In genomic region chr10:132512693-132513345, GRCh38 we compare ENCODE assay signal across 22 cellular contexts.
"Had no signal": no experiment of that assay in that cellular context is flagged by ENCODE, and none has a peak within 500 bp of the region (broad histone marks: within the 10 kb centered on the region; RNA-seq: fewer than 3 reads in every experiment).

No MANE protein-coding gene starts in this region.

- H3K27ac Mint-ChIP-seq: activated T-helper 1 cell treated with anti-CD3 and anti-CD28 coated beads, Interleukin-12 subunit alpha, Interleukin-12 subunit beta, Interleukin-2, Interleukin-4 antibody, amounts not matched to agents 30 ng/mL and 10 ng/mL and 1 ng/mL, durations not matched to agents 14 hours and 24 hours and 36 hours; brain; endodermal cell; T-cell had no signal

- DNase-seq: activated CD4-positive, alpha-beta T cell treated with anti-CD3 and anti-CD28 coated beads, Interleukin-2, amount 50 U/mL, for 4 hours; activated naive CD4-positive, alpha-beta T cell treated with Interleukin-2 at 50 U/mL for 16 hours; activated T-cell treated with anti-CD3 and anti-CD28 coated beads for 4 hours; colonic mucosa; endodermal cell; foreskin fibroblast; hippocampal formation; mammary epithelial cell; stimulated activated CD4-positive, alpha-beta T cell treated with anti-CD3 and anti-CD28 coated beads, Interleukin-2, amount 100 ng/mL, for 24 hours; stimulated activated naive CD4-positive, alpha-beta T cell treated with Interleukin-2 at 50 U/mL for 16 hours; substantia nigra; T-cell; T-helper 9 cell had no signal

- ATAC-seq: activated CD4-positive, CD25-positive, alpha-beta regulatory T cell treated with anti-CD3 and anti-CD28 coated beads, Interleukin-2, amount 50 U/mL, for 24 hours; left lung; T-cell had no signal

- H3K9me3 ChIP-seq: colonic mucosa, left lung, ovary, tibial nerve, uterus had no signal

- H3K9me3 Mint-ChIP-seq: activated T-helper 1 cell treated with anti-CD3 and anti-CD28 coated beads, Interleukin-12 subunit alpha, Interleukin-12 subunit beta, Interleukin-2, Interleukin-4 antibody, amounts not matched to agents 30 ng/mL and 10 ng/mL and 1 ng/mL, durations not matched to agents 14 hours and 24 hours and 36 hours; central memory CD8-positive, alpha-beta T cell; endodermal cell had no signal

- H3K27me3 ChIP-seq: colonic mucosa, left lung, ovary, tibial nerve, uterus had no signal

- H3K4me3 ChIP-seq: colonic mucosa, left lung, ovary, tibial nerve, uterus had no signal

- H3K4me3 Mint-ChIP-seq: activated T-helper 1 cell treated with anti-CD3 and anti-CD28 coated beads, Interleukin-12 subunit alpha, Interleukin-12 subunit beta, Interleukin-2, Interleukin-4 antibody, amounts not matched to agents 30 ng/mL and 10 ng/mL and 1 ng/mL, durations not matched to agents 14 hours and 24 hours and 36 hours; brain; central memory CD8-positive, alpha-beta T cell; endodermal cell; T-cell had no signal

- H3K4me1 Mint-ChIP-seq: central memory CD8-positive, alpha-beta T cell; T-cell had no signal

- H3K27me3 Mint-ChIP-seq: brain, T-cell had no signal

- H3K36me3 ChIP-seq: colonic mucosa, left lung, ovary, tibial nerve, uterus had no signal

- H3K36me3 Mint-ChIP-seq: brain, T-cell had no signal

- H3K27ac ChIP-seq: colonic mucosa, epithelial cell of prostate, left lung, ovary had no signal
